Comparison of ENCODE assay signal across 13 cellular contexts in genomic region chr2:223052710-223053261, GRCh38. TPM values are rescaled to one million over a fixed set of nuclear protein-coding genes. Genes with fewer than 3 reads are reported as not detected.
DNase-seq lines count a peak whose midpoint lies in the region; ATAC-seq, FAIRE-seq and TF ChIP-seq lines count a peak whose summit lies in the region.
"Had no signal": no experiment of that assay in that cellular context is flagged by ENCODE, and none has a peak within 500 bp of the region (broad histone marks: within the 10 kb centered on the region; RNA-seq: fewer than 3 reads in every experiment).

No MANE protein-coding gene starts in this region.

- H3T11ph ChIP-seq in H9 (ENCODE audit: low read length), result no peak overlapping the region

- H3K9me3 ChIP-seq in H9 (ENCODE audit: control insufficient read depth, low read depth, low read length) (no peaks in the 10 kb centered on the region), lower lobe of right lung (no peaks in the 10 kb centered on the region), stomach smooth muscle (ENCODE audit: control insufficient read depth in 2 of 2, low read length in 2 of 2) (no peaks in the 10 kb centered on the region)

- no peak overlapping the region for H4K8ac ChIP-seq in H9 (replicated peaks; ENCODE audit: insufficient read length, low read depth, low read length)

- DNase-seq in H9, result no peak
- DNase-seq in lower lobe of right lung, result no peak
- DNase-seq in GDM1 (lab: John Stamatoyannopoulos, UW), result no peak
- no peak for DNase-seq in COR-L47 (lab: John Stamatoyannopoulos, UW)
- DNase-seq in GM19239 (ENCODE audit: insufficient read length, low spot score), result no peak
- DNase-seq: activated CD4-positive, alpha-beta memory T cell treated with anti-CD3 and anti-CD28 coated beads, Interleukin-2, amount 10 ng/mL, durations not matched to agents 7 days and 5 days; NCI-H526 treated with DMSO at 0.1 percent for 48 hours; stimulated activated naive CD8-positive, alpha-beta T cell treated with anti-CD3 and anti-CD28 coated beads, Interleukin-15, amount 100 ng/mL, for 72 hours had no signal

- H3K4ac ChIP-seq in H9 (ENCODE audit: low read depth, low read length), result no peak overlapping the region

- peaks cover 10% of the 10 kb centered on the region; the same call in 1 of the 2 replicates for H3K27me3 Mint-ChIP-seq in H9 (ENCODE audit: low read depth)
- H3K27me3 Mint-ChIP-seq: activated CD4-positive, alpha-beta memory T cell treated with anti-CD3 and anti-CD28 coated beads, Interleukin-2, amount 10 ng/mL, durations not matched to agents 7 days and 5 days had no signal

- no peak overlapping the region for H2AK5ac ChIP-seq in H9 (ENCODE audit: insufficient read length, low read length)

- no peak overlapping the region for H4K5ac ChIP-seq in H9 (ENCODE audit: insufficient read length, low read depth, low read length)

- H2BK15ac ChIP-seq in H9 (ENCODE audit: low read depth, low read length), result no peak overlapping the region

- no peaks in the 10 kb centered on the region for H3K79me1 ChIP-seq in H9 (ENCODE audit: insufficient read depth, low read depth, low read length, poor library complexity, severe bottlenecking)

- H2BK120ac ChIP-seq in H9 (ENCODE audit: low read depth, low read length, poor library complexity, severe bottlenecking), result no peak overlapping the region

- no peaks in the 10 kb centered on the region for H3K79me2 ChIP-seq in H9 (ENCODE audit: insufficient read depth, low read length)

- no CpG with 5 or more reads among the region's 29 CpGs for WGBS in H9 (ENCODE audit: extremely low coverage, insufficient read length, low lambda C conversion rate)

- no peak overlapping the region for H2BK12ac ChIP-seq in H9 (ENCODE audit: insufficient read length, low read depth, low read length)

- no peak overlapping the region for H3K23ac ChIP-seq in H9 (ENCODE audit: insufficient read length, low read depth, low read length)

- H3K36me3 ChIP-seq in lower lobe of right lung, result no peaks in the 10 kb centered on the region
- no peaks in the 10 kb centered on the region for H3K36me3 ChIP-seq in stomach smooth muscle (ENCODE audit: control insufficient read depth in 2 of 2, insufficient read depth in 2 of 2, low read length in 2 of 2)

- no peaks in the 10 kb centered on the region for H3K36me3 Mint-ChIP-seq in H9 (ENCODE audit: insufficient read depth in 1 of 3, low read depth in 3 of 3)
- H3K36me3 Mint-ChIP-seq: activated naive CD8-positive, alpha-beta T cell had no signal

- H3K14ac ChIP-seq in H9 (ENCODE audit: insufficient read depth, low read length), result 0 out of 2 replicates have a peak overlapping the region, but pooled peaks have one; percentile 31

- no peak overlapping the region for H4K91ac ChIP-seq in H9 (ENCODE audit: insufficient read length, low read depth, low read length)

- no peak overlapping the region for H3K27ac Mint-ChIP-seq in H9
- H3K27ac Mint-ChIP-seq: activated CD4-positive, alpha-beta memory T cell treated with anti-CD3 and anti-CD28 coated beads, Interleukin-2, amount 10 ng/mL, durations not matched to agents 7 days and 5 days; activated naive CD8-positive, alpha-beta T cell; stimulated activated naive CD8-positive, alpha-beta T cell treated with anti-CD3 and anti-CD28 coated beads, Interleukin-15, amount 100 ng/mL, for 72 hours had no signal

- no peak overlapping the region for H3K4me3 Mint-ChIP-seq in H9
- H3K4me3 Mint-ChIP-seq: activated CD4-positive, alpha-beta memory T cell treated with anti-CD3 and anti-CD28 coated beads, Interleukin-2, amount 10 ng/mL, durations not matched to agents 7 days and 5 days; activated naive CD8-positive, alpha-beta T cell; stimulated activated naive CD8-positive, alpha-beta T cell treated with anti-CD3 and anti-CD28 coated beads, Interleukin-15, amount 100 ng/mL, for 72 hours had no signal

- peaks cover 34 to 46% of the 10 kb centered on the region in 2 experiments for H3K4me1 Mint-ChIP-seq in H9
- H3K4me1 Mint-ChIP-seq: activated CD4-positive, alpha-beta memory T cell treated with anti-CD3 and anti-CD28 coated beads, Interleukin-2, amount 10 ng/mL, durations not matched to agents 7 days and 5 days; stimulated activated naive CD8-positive, alpha-beta T cell treated with anti-CD3 and anti-CD28 coated beads, Interleukin-15, amount 100 ng/mL, for 72 hours had no signal

- no peak overlapping the region for H2BK5ac ChIP-seq in H9 (ENCODE audit: insufficient read length, low read length)

- H3K23me2 ChIP-seq in H9 (ENCODE audit: insufficient read length, low read depth, low read length, poor library complexity, severe bottlenecking), result no peaks in the 10 kb centered on the region

- intact Hi-C loops in lower lobe of right lung (cut with DNase I), result no loop called here

- ATAC-seq in lower lobe of right lung, result peak; percentile 3 to 17
- ATAC-seq in GM21825 (IDR thresholded peaks at IDR 0.05; ENCODE audit: unreplicated experiment), result no peak
- ATAC-seq: stimulated activated naive CD8-positive, alpha-beta T cell treated with anti-CD3 and anti-CD28 coated beads, Interleukin-15, amount 100 ng/mL, for 72 hours had no signal

- H3K27me3 ChIP-seq in H9 (ENCODE audit: insufficient read depth, low read length) (no peaks in the 10 kb centered on the region; the same call in 1 of the 2 replicates), lower lobe of right lung (ENCODE audit: low read depth) (no peaks in the 10 kb centered on the region), stomach smooth muscle (ENCODE audit: control insufficient read depth in 1 of 2, insufficient read depth in 2 of 2, low read length in 2 of 2) (no peaks in the 10 kb centered on the region)

- H3K56ac ChIP-seq in H9 (ENCODE audit: insufficient read length, low read depth, low read length), result no peak overlapping the region

- no peaks in the 10 kb centered on the region for H4K20me1 ChIP-seq in H9 (ENCODE audit: control insufficient read depth, insufficient read depth, insufficient read length)

- H3K9ac ChIP-seq in H9 (ENCODE audit: extremely low read depth, insufficient read length, low read length) (no peak overlapping the region), stomach smooth muscle (ENCODE audit: low read length in 2 of 2) (peak overlapping the region; percentile 80 to 84)

- TF ChIP-seq CTCF in H9 (conservative IDR thresholded peaks at IDR 0.05) (no peak), lower lobe of right lung (IDR thresholded peaks at IDR 0.05) (no peak)

- no peak overlapping the region for H3K18ac ChIP-seq in H9 (ENCODE audit: insufficient read length, low read depth, low read length)

- no peak overlapping the region for H2BK20ac ChIP-seq in H9 (ENCODE audit: low read depth, low read length, poor library complexity, severe bottlenecking)

- no peaks in the 10 kb centered on the region; a peak in 1 of 5 replicates for H3K9me3 Mint-ChIP-seq in H9
- H3K9me3 Mint-ChIP-seq: activated CD4-positive, alpha-beta memory T cell treated with anti-CD3 and anti-CD28 coated beads, Interleukin-2, amount 10 ng/mL, durations not matched to agents 7 days and 5 days; stimulated activated naive CD8-positive, alpha-beta T cell treated with anti-CD3 and anti-CD28 coated beads, Interleukin-15, amount 100 ng/mL, for 72 hours had no signal

- no peak overlapping the region for H3K27ac ChIP-seq in H9 (ENCODE audit: insufficient read length, low read depth, low read length)
- peak overlapping the region; percentile 87 for H3K27ac ChIP-seq in cingulate gyrus (ENCODE audit: low read depth, low read length)
- H3K27ac ChIP-seq in lower lobe of right lung, result peak overlapping the region; percentile 76
- H3K27ac ChIP-seq in stomach smooth muscle (ENCODE audit: low read length), result peak overlapping the region; percentile 93

- H3K4me1 ChIP-seq in H9 (ENCODE audit: insufficient read depth, low read length) (no peaks in the 10 kb centered on the region; the same call in 1 of the 2 replicates), lower lobe of right lung (peaks cover 12% of the 10 kb centered on the region), stomach smooth muscle (ENCODE audit: control insufficient read depth, insufficient read depth, low read length) (peaks cover 50% of the 10 kb centered on the region)

- H2AFZ ChIP-seq in H9 (ENCODE audit: low read length), result no peak overlapping the region

- no peak for FAIRE-seq in GM19239 (lab: Jason Lieb, UNC)

- H3K4me2 ChIP-seq in H9 (ENCODE audit: insufficient read depth, insufficient read length, low read length), result no peak overlapping the region

- H3K4me3 ChIP-seq in lower lobe of right lung (peak overlapping the region; percentile 49), stomach smooth muscle (ENCODE audit: low read length in 2 of 2) (peak overlapping the region; percentile 72 to 92)

RNA-seq across cellular contexts. Expression of gene KCNE4, which starts 0.8 kb away (rescaled TPM):
- total RNA-seq in H9 (2021) (0.20 and 0.24 TPM in 2 replicates), lower lobe of right lung (1.2 TPM)
- total RNA-seq: activated CD4-positive, alpha-beta memory T cell treated with anti-CD3 and anti-CD28 coated beads, Interleukin-2, amount 10 ng/mL, durations not matched to agents 7 days and 5 days; epithelial cell of proximal tubule had no signal
